11 cellular contexts compared by ENCODE assay signal in genomic region chr18:76874643-76875389, GRCh38. TPM values are rescaled to one million over a fixed set of nuclear protein-coding genes. Genes with fewer than 3 reads are reported as not detected.
A peak's percentile ranks its signal among the peaks of the same experiment; 100 is the strongest.
DNase-seq lines count a peak whose midpoint lies in the region; ATAC-seq and TF ChIP-seq lines count a peak whose summit lies in the region.
"Had no signal": no experiment of that assay in that cellular context is flagged by ENCODE, and none has a peak within 500 bp of the region (broad histone marks: within the 10 kb centered on the region; RNA-seq: fewer than 3 reads in every experiment).

No MANE protein-coding gene starts in this region.

- H3K36me3 Mint-ChIP-seq in central memory CD8-positive, alpha-beta T cell (ENCODE audit: insufficient read depth), result peaks cover 38% of the 10 kb centered on the region

- no peak overlapping the region for H3K27ac ChIP-seq in right cardiac atrium (ENCODE audit: low read length)
- H3K27ac ChIP-seq in upper lobe of right lung, result no peak overlapping the region
- H3K27ac ChIP-seq: BLaER1, thoracic aorta had no signal

- DNase-seq in right cardiac atrium (no peak), left ventricle myocardium superior (no peak), T follicular helper cell (ENCODE audit: low read depth) (peak; percentile 20), upper lobe of right lung (no peak), NCI-H1417 (lab: John Stamatoyannopoulos, UW) (no peak), NCI-H2081 treated with DMSO at 0.1 percent for 48 hours (lab: John Stamatoyannopoulos, UW) (no peak)
- no peak for DNase-seq in central memory CD8-positive, alpha-beta T cell (ENCODE audit: low spot score in 2 of 2)

- H3K27me3 Mint-ChIP-seq in central memory CD8-positive, alpha-beta T cell, result no peaks in the 10 kb centered on the region
- H3K27me3 Mint-ChIP-seq: brain had no signal

- peak; percentile 22 to 39 for ATAC-seq in right cardiac atrium
- ATAC-seq in left ventricle myocardium superior, result no peak
- ATAC-seq in central memory CD8-positive, alpha-beta T cell (replicated peaks; ENCODE audit: extremely low read depth, poor library complexity, severe bottlenecking), result peak; percentile 36
- peak; percentile 11 for ATAC-seq in upper lobe of right lung
- no peak for ATAC-seq in GM18520 (IDR thresholded peaks at IDR 0.05; ENCODE audit: unreplicated experiment)

- H3K27ac Mint-ChIP-seq in central memory CD8-positive, alpha-beta T cell (ENCODE audit: low read depth), result peak overlapping the region; percentile 81

- H3K4me3 ChIP-seq in right cardiac atrium (ENCODE audit: low read length) (no peak overlapping the region), upper lobe of right lung (no peak overlapping the region)
- H3K4me3 ChIP-seq: BLaER1, thoracic aorta had no signal

- no peak for TF ChIP-seq CTCF in upper lobe of right lung (IDR thresholded peaks at IDR 0.05)

- intact Hi-C loops in right cardiac atrium (cut with DNase I) (no loop called here), left ventricle myocardium superior (cut with micrococcal nuclease) (no loop called here), upper lobe of right lung (cut with DNase I) (loop anchor here (10.0 kb wide), 1 partner anchor 70 kb away; no protein-coding TSS in a partner anchor)

- H3K4me3 Mint-ChIP-seq in central memory CD8-positive, alpha-beta T cell, result no peak overlapping the region
- H3K4me3 Mint-ChIP-seq: brain had no signal

- H3K4me1 ChIP-seq in right cardiac atrium (ENCODE audit: control insufficient read depth, insufficient read depth, low read length), result no peaks in the 10 kb centered on the region
- H3K4me1 ChIP-seq in upper lobe of right lung, result no peaks in the 10 kb centered on the region
- H3K4me1 ChIP-seq: BLaER1 had no signal

- peaks cover 20% of the 10 kb centered on the region for H3K4me1 Mint-ChIP-seq in central memory CD8-positive, alpha-beta T cell
- H3K4me1 Mint-ChIP-seq: brain had no signal

- H3K9me3 ChIP-seq in right cardiac atrium (ENCODE audit: control insufficient read depth, low read length) (no peaks in the 10 kb centered on the region), upper lobe of right lung (no peaks in the 10 kb centered on the region)
- H3K9me3 ChIP-seq: BLaER1, thoracic aorta had no signal

- peaks cover 42% of the 10 kb centered on the region for H3K36me3 ChIP-seq in upper lobe of right lung
- H3K36me3 ChIP-seq: thoracic aorta had no signal

- no peaks in the 10 kb centered on the region for H3K9me3 Mint-ChIP-seq in central memory CD8-positive, alpha-beta T cell
- H3K9me3 Mint-ChIP-seq: brain had no signal

- no peaks in the 10 kb centered on the region for H3K27me3 ChIP-seq in right cardiac atrium (ENCODE audit: control insufficient read depth, insufficient read depth)
- H3K27me3 ChIP-seq in upper lobe of right lung, result no peaks in the 10 kb centered on the region
- H3K27me3 ChIP-seq: BLaER1 had no signal

- 90% methylated on average over 13 of the region's 13 CpGs for WGBS in right cardiac atrium

RNA-seq across cellular contexts. Expression of gene ZNF236, which starts 52.5 kb away (rescaled TPM):
- 10 to 100 TPM; 12.8 to 19.8 (median 17.6) TPM for total RNA-seq in right cardiac atrium
- polyA plus RNA-seq in right cardiac atrium, result 2.2 TPM
- 13.4 TPM for total RNA-seq in left ventricle myocardium superior
- 14.9 TPM for total RNA-seq in upper lobe of right lung

Comparison
In these comparisons a context has a peak if more than half of its experiments do, and no peak if none do; other contexts are left out.
1. ATAC-seq: peak in right cardiac atrium (2 of 2), central memory CD8-positive, alpha-beta T cell (single experiment) and upper lobe of right lung (single experiment); none in left ventricle myocardium superior (single experiment) and GM18520 (single experiment).